ENCODE assay signal across 1 cellular context in genomic region chr11:44920451-44920850, GRCh38.
TF ChIP-seq lines count a peak whose summit lies in the region.

No MANE protein-coding gene starts in this region.

TF ChIP-seq in H1, 55 proteins besides CTCF, POLR2A, EP300 and RAD21:
- TF ChIP-seq SP4 (IDR thresholded peaks at IDR 0.05; ENCODE audit: low read length) = no peak
